In the genomic region with DNA sequence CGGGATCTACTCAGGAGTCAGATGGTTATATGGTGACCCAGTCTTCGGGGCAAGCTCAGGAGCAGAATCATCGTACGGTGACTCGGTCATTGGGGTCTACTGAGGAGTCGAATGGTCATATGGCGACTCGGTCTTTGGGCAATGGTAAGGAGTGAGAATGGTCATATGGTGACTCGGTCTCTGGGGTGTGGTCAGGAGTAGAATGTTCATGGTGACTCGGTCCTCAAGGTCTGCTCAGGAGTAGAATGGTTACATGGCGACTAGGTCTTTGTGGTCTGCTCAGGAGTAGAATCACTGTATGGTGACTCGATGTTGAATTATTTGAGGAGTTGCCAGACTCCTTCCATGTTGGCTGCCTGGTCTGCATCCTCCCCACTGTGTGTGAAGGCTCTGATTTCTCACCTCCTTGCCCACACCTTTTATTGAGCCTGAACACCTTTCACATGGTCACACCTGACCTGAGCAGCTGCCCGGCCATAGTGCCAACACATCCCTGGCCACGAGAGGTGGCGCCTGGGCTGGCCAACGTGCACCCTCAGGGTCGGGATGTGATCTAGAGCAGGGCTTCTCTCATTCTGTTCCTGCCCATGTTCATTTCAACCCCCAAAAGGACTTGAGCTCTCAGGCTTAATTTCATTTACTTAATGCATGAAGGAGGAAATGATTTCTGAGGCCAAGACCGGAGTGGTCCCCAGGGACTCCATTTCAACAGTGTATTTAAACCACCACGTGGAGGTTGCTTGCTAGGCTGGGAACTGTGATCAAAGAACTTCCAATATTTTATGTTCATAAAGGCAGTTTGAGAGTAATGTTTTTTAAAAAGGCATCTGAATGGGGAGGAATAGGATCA, we compare ENCODE assay signal across 15 cellular contexts.
DNase-seq lines count a peak whose midpoint lies in the region; ATAC-seq, FAIRE-seq and TF ChIP-seq lines count a peak whose summit lies in the region.
"Had no signal": no experiment of that assay in that cellular context is flagged by ENCODE, and none has a peak within 500 bp of the region (broad histone marks: within the 10 kb centered on the region; RNA-seq: fewer than 3 reads in every experiment).

No MANE protein-coding gene starts in this region.

- ATAC-seq in HepG2 (no peak), right lobe of liver (no peak), HG02938 (IDR thresholded peaks at IDR 0.05; ENCODE audit: unreplicated experiment) (no peak)
- ATAC-seq: activated CD8-positive, alpha-beta T cell treated with anti-CD3 and anti-CD28 coated beads, Interleukin-2, amount 10 ng/mL, durations not matched to agents 7 days and 5 days had no signal

- intact Hi-C loops in HepG2 (cut with micrococcal nuclease; ENCODE audit: unreplicated experiment): no loop called here
- intact Hi-C loops in right lobe of liver (cut with DNase I): no loop called here

- H3K79me2 ChIP-seq in HepG2 (ENCODE audit: insufficient read depth, low read length): no peaks in the 10 kb centered on the region

- no peak for DNase-seq in HepG2 (ENCODE audit: low spot score)
- DNase-seq in right lobe of liver: no peak
- DNase-seq in NCI-H2107 (lab: John Stamatoyannopoulos, UW): peak; percentile 6
- peak; percentile 6 for DNase-seq in fibroblast of mammary gland (ENCODE audit: low read depth)
- no peak for DNase-seq in GM13977 (ENCODE audit: low spot score)
- no peak for DNase-seq in NAMALWA (ENCODE audit: low spot score)
- no peak for DNase-seq in SKM-1 (lab: John Stamatoyannopoulos, UW; ENCODE audit: unreplicated experiment)
- DNase-seq: activated CD8-positive, alpha-beta T cell treated with anti-CD3 and anti-CD28 coated beads, Interleukin-2, amount 10 ng/mL, durations not matched to agents 7 days and 5 days; DND-41; H9; NCI-H2029; stimulated activated CD4-positive, alpha-beta T cell treated with anti-CD3 and anti-CD28 coated beads, Interleukin-4, amount 100 ng/mL, for 24 hours had no signal

- no peak overlapping the region for H3K9ac ChIP-seq in HepG2 (ENCODE audit: insufficient read depth, low read depth, low read length)

- BruUV-seq in HepG2 (replicated peaks; lab: Mats Ljungman, UMichigan): no TSS peak

- H3K27ac ChIP-seq in HepG2 (ENCODE audit: extremely low read length, insufficient read depth, low read length) (no peak overlapping the region), right lobe of liver (no peak overlapping the region)
- H3K27ac ChIP-seq: neutrophil had no signal

- POLR2A ChIA-PET in HepG2 (lab: Yijun Ruan, JAX): no interaction called here

- CTCF ChIA-PET in HepG2 (lab: Yijun Ruan, JAX; ENCODE audit: low intra/inter-chr PET ratio, low total read pairs): no interaction called here

- H2AFZ ChIP-seq in HepG2 (ENCODE audit: low read length): no peak overlapping the region

- TF ChIP-seq CTCF in HepG2 (CRISPR knock-in tag; IDR thresholded peaks at IDR 0.05): no peak
- no peak for TF ChIP-seq CTCF in right lobe of liver (IDR thresholded peaks at IDR 0.05)
- TF ChIP-seq CTCF in fibroblast of mammary gland (conservative IDR thresholded peaks at IDR 0.05; ENCODE audit: control insufficient read depth, insufficient read depth, low read depth, low read length): no peak
- no peak for TF ChIP-seq CTCF in GM13977 (IDR thresholded peaks at IDR 0.05; ENCODE audit: extremely low read depth, insufficient read depth, missing control alignments)

- TF ChIP-seq POLR2A in HepG2 (IDR thresholded peaks at IDR 0.05; ENCODE audit: insufficient read depth in 1 of 2, low read depth in 2 of 2, low read length in 2 of 2) (no peak), right lobe of liver (IDR thresholded peaks at IDR 0.05) (no peak)

- in situ Hi-C loops in HepG2 (cut with HindIII; ENCODE audit: extremely low pct_ligation_motif_present, low pct_unique_long_range_greater_than_20kb): no loop called here
- in situ Hi-C loops in GM13977 (cut with MboI; ENCODE audit: low pct_unique_long_range_greater_than_20kb, low sequenced_read_pairs, unreplicated experiment): no loop called here

- FAIRE-seq in HepG2 (lab: Jason Lieb, UNC): no peak
- FAIRE-seq: keratinocyte had no signal

- TF ChIP-seq EP300 in HepG2 (IDR thresholded peaks at IDR 0.05; ENCODE audit: low read depth in 2 of 2, low read length in 2 of 2) (no peak), HepG2 (CRISPR knock-in tag; IDR thresholded peaks at IDR 0.05; ENCODE audit: borderline replicate concordance) (no peak)

- H3K9me3 ChIP-seq in HepG2 (ENCODE audit: low read length) (no peaks in the 10 kb centered on the region), right lobe of liver (no peaks in the 10 kb centered on the region)
- H3K9me3 ChIP-seq: neutrophil had no signal

- no peak overlapping the region for H3K4me2 ChIP-seq in HepG2 (ENCODE audit: low read depth, low read length)

- H3K4me1 ChIP-seq in HepG2 (ENCODE audit: insufficient read depth, low read length) (no peaks in the 10 kb centered on the region), right lobe of liver (no peaks in the 10 kb centered on the region)

- no peak for TF ChIP-seq RAD21 in HepG2 (CRISPR knock-in tag; IDR thresholded peaks at IDR 0.05)

- H4K20me1 ChIP-seq in HepG2 (ENCODE audit: insufficient read depth, low read length): no peaks in the 10 kb centered on the region

- 19% methylated on average over 19 of the region's 19 CpGs for WGBS in HepG2 (ENCODE audit: low lambda C conversion rate)
- 63% methylated on average over 14 of the region's 19 CpGs for WGBS in right lobe of liver (ENCODE audit: insufficient coverage, low coverage, low lambda C conversion rate, missing lambda C conversion rate)

- H3K27me3 ChIP-seq in HepG2 (ENCODE audit: control insufficient read depth in 1 of 2, insufficient read depth in 2 of 2, low read length in 2 of 2) (peaks cover 2 to 48% of the 10 kb centered on the region in 2 experiments; a peak in 3 of 5 replicates), right lobe of liver (no peaks in the 10 kb centered on the region)

- H3K4me3 ChIP-seq in HepG2 (replicated peaks in 1 of 3; ENCODE audit: insufficient read depth in 1 of 3, low read depth in 2 of 3, low read length in 3 of 3) (no peak overlapping the region), right lobe of liver (no peak overlapping the region), fibroblast of mammary gland (ENCODE audit: control insufficient read depth, low read depth, low read length) (no peak overlapping the region)

- H3K36me3 ChIP-seq in HepG2 (replicated peaks in 1 of 2; ENCODE audit: control insufficient read depth in 1 of 2, insufficient read depth in 2 of 2, low read length in 2 of 2) (no peaks in the 10 kb centered on the region), right lobe of liver (no peaks in the 10 kb centered on the region)
- H3K36me3 ChIP-seq: neutrophil had no signal

TF ChIP-seq in HepG2, 621 proteins besides CTCF, POLR2A, EP300 and RAD21:
- TF ChIP-seq AGO1 (IDR thresholded peaks at IDR 0.05; ENCODE audit: low read depth, low read length, poor library complexity, severe bottlenecking): no peak
- TF ChIP-seq NCOA5 (CRISPR knock-in tag; IDR thresholded peaks at IDR 0.05): no peak
- peak; percentile 52; the same call in 1 of the 2 replicates for TF ChIP-seq CREB1 (IDR thresholded peaks at IDR 0.05)
- TF ChIP-seq CREB1 (CRISPR knock-in tag; IDR thresholded peaks at IDR 0.05): no peak
- TF ChIP-seq, protein P1, sequence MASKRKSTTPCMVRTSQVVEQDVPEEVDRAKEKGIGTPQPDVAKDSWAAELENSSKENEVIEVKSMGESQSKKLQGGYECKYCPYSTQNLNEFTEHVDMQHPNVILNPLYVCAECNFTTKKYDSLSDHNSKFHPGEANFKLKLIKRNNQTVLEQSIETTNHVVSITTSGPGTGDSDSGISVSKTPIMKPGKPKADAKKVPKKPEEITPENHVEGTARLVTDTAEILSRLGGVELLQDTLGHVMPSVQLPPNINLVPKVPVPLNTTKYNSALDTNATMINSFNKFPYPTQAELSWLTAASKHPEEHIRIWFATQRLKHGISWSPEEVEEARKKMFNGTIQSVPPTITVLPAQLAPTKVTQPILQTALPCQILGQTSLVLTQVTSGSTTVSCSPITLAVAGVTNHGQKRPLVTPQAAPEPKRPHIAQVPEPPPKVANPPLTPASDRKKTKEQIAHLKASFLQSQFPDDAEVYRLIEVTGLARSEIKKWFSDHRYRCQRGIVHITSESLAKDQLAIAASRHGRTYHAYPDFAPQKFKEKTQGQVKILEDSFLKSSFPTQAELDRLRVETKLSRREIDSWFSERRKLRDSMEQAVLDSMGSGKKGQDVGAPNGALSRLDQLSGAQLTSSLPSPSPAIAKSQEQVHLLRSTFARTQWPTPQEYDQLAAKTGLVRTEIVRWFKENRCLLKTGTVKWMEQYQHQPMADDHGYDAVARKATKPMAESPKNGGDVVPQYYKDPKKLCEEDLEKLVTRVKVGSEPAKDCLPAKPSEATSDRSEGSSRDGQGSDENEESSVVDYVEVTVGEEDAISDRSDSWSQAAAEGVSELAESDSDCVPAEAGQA (IDR thresholded peaks at IDR 0.05; ENCODE audit: low read depth): no peak
- TF ChIP-seq, protein P1 (CRISPR knock-in tag; IDR thresholded peaks at IDR 0.05; ENCODE audit: borderline replicate concordance): no peak
- no peak for TF ChIP-seq CBX2 (IDR thresholded peaks at IDR 0.05; ENCODE audit: low read depth, low read length)
- TF ChIP-seq CBX2 (CRISPR knock-in tag; IDR thresholded peaks at IDR 0.05; ENCODE audit: low read depth): no peak
- TF ChIP-seq REL (CRISPR knock-in tag; conservative IDR thresholded peaks at IDR 0.05): no peak
- TF ChIP-seq ZNF234 (CRISPR knock-in tag; conservative IDR thresholded peaks at IDR 0.05): no peak
- TF ChIP-seq ATF7 (IDR thresholded peaks at IDR 0.05): no peak
- TF ChIP-seq ATF7 (CRISPR knock-in tag; IDR thresholded peaks at IDR 0.05): no peak
- no peak for TF ChIP-seq ZNF30 (CRISPR knock-in tag; IDR thresholded peaks at IDR 0.05)

Comparison
In these comparisons a context has a peak if more than half of its experiments do, and no peak if none do; other contexts are left out.
1. DNase-seq: peak in NCI-H2107 (single experiment) and fibroblast of mammary gland (single experiment); none in HepG2 (single experiment), right lobe of liver (0 of 3), GM13977 (single experiment), NAMALWA (single experiment) and SKM-1 (single experiment).